Comparison of ENCODE assay signal across 10 cellular contexts in the genomic region with DNA sequence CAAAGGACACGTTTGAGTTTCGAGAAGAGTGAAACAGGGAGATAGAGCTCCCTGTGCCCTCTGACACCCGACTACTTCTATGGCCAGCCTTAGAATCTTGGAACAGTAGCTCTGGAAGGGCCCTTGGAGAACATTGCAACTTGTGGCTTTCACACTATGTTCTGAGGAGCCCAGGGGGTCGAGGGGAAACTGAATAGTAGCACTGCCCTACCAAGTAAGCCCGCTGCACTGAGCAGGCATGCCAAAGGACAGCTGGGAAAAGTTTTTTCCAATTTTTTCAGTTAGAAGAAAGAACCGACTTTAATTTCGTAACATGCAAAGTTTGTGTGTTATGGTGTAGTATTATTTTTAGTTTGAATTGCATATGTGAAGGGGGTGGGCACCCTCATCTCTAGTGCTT. TPM values are rescaled to one million over a fixed set of nuclear protein-coding genes. Genes with fewer than 3 reads are reported as not detected.
DNase-seq lines count a peak whose midpoint lies in the region; ATAC-seq, FAIRE-seq and TF ChIP-seq lines count a peak whose summit lies in the region.
"Had no signal": no experiment of that assay in that cellular context is flagged by ENCODE, and none has a peak within 500 bp of the region (broad histone marks: within the 10 kb centered on the region; RNA-seq: fewer than 3 reads in every experiment).

No MANE protein-coding gene starts in this region.

- no peaks in the 10 kb centered on the region for H3K9me3 ChIP-seq in CD8-positive, alpha-beta memory T cell (ENCODE audit: low read length)
- H3K9me3 ChIP-seq in GM12878 (replicated peaks; ENCODE audit: control insufficient read depth, insufficient read depth, low read length): peaks cover 4% of the 10 kb centered on the region; the same call in 2 of the 3 replicates
- no peaks in the 10 kb centered on the region for H3K9me3 ChIP-seq in naive thymus-derived CD4-positive, alpha-beta T cell (ENCODE audit: control insufficient read depth in 2 of 3, low read length in 3 of 3)
- H3K9me3 ChIP-seq: SJSA1 had no signal

- CTCF ChIA-PET in CD8-positive, alpha-beta memory T cell (lab: Charles Lee): interaction anchor here (0.9 to 5.1 kb wide), 7 partner anchors 8 to 88 kb away, joined by 3 to 25 read pairs (median 5); partner anchors contain the start of genes DCTN4, IRGM, RBM22 and SMIM3
- CTCF ChIA-PET in GM12878 (lab: Yijun Ruan, JAX): interaction anchor here (0.7 to 2.4 kb wide), 5 partner anchors 10 to 229 kb away, joined by 3 to 8 read pairs (median 6); partner anchors contain the start of genes IRGM and SMIM3
- CTCF ChIA-PET in naive thymus-derived CD4-positive, alpha-beta T cell (lab: Charles Lee): interaction anchor here (0.6 to 2.0 kb wide), 5 partner anchors 8 to 701 kb away, joined by 3 to 9 read pairs (median 5); partner anchors contain the start of genes IRGM and SMIM3

- no peak for TF ChIP-seq EP300 in GM12878 (IDR thresholded peaks at IDR 0.05; ENCODE audit: borderline replicate concordance in 1 of 2, control insufficient read depth in 1 of 2, low read depth in 2 of 2, low read length in 2 of 2)

- H3K27me3 Mint-ChIP-seq in CD8-positive, alpha-beta memory T cell: no peaks in the 10 kb centered on the region
- H3K27me3 Mint-ChIP-seq in naive thymus-derived CD4-positive, alpha-beta T cell: no peaks in the 10 kb centered on the region

- no peak for TF ChIP-seq CTCF in GM12878 (IDR thresholded peaks at IDR 0.05 in 2 of 3, conservative IDR thresholded peaks at IDR 0.05 in 1 of 3; ENCODE audit: control insufficient read depth in 2 of 3, extremely low read depth in 1 of 3, insufficient read depth in 1 of 3, low read depth in 3 of 3, low read length in 3 of 3)
- no peak for TF ChIP-seq CTCF in coronary artery (IDR thresholded peaks at IDR 0.05)
- TF ChIP-seq CTCF in lower leg skin (IDR thresholded peaks at IDR 0.05): no peak

- WGBS in GM12878 (ENCODE audit: insufficient coverage, insufficient replicate concordance, low lambda C conversion rate, missing lambda C conversion rate): 61% methylated on average over 6 of the region's 7 CpGs
- 77 to 80% methylated on average over 7 of the region's 7 CpGs for WGBS in lower leg skin, 2 donors

- H3K9me3 Mint-ChIP-seq in CD8-positive, alpha-beta memory T cell: no peaks in the 10 kb centered on the region
- H3K9me3 Mint-ChIP-seq in naive thymus-derived CD4-positive, alpha-beta T cell: peaks cover 0 to 11% (median 0%) of the 10 kb centered on the region in 11 donors

- no peak for TF ChIP-seq POLR2A in GM12878 (IDR thresholded peaks at IDR 0.05; ENCODE audit: low read depth, low read length)
- TF ChIP-seq POLR2A in lower leg skin (IDR thresholded peaks at IDR 0.05): no peak

- H3K4me1 ChIP-seq in CD8-positive, alpha-beta memory T cell (ENCODE audit: insufficient read depth, low read length): peaks cover 29% of the 10 kb centered on the region
- peaks cover 22% of the 10 kb centered on the region for H3K4me1 ChIP-seq in GM12878 (ENCODE audit: control insufficient read depth, insufficient read depth, low read length)
- H3K4me1 ChIP-seq in naive thymus-derived CD4-positive, alpha-beta T cell (ENCODE audit: control insufficient read depth in 2 of 2, insufficient read depth in 2 of 2, low read length in 2 of 2): peaks cover 0 to 16% of the 10 kb centered on the region in 2 donors

- DNase-seq in CD8-positive, alpha-beta memory T cell: no peak
- peak; percentile 42 for DNase-seq in LHCN-M2 (ENCODE audit: low read depth)
- no peak for DNase-seq in GM12878 (ENCODE audit: low read depth, low spot score)
- no peak for DNase-seq in naive thymus-derived CD4-positive, alpha-beta T cell
- DNase-seq in coronary artery (ENCODE audit: low spot score): no peak
- no peak for DNase-seq in NCI-H187 (lab: John Stamatoyannopoulos, UW)
- DNase-seq in lower leg skin (ENCODE audit: low spot score in 2 of 2): no peak

- intact Hi-C loops in GM12878 (cut with micrococcal nuclease; ENCODE audit: unreplicated experiment) (loop anchor here (10.0 kb wide), 2 partner anchors 305 to 465 kb away; partner anchors contain the start of gene GM2A), lower leg skin (cut with DNase I; ENCODE audit: low total_unique reads) (no loop called here)
- intact Hi-C loops in naive thymus-derived CD4-positive, alpha-beta T cell (cut with micrococcal nuclease): no loop called here

- SMC1A ChIA-PET in GM12878 (lab: Charles Lee; ENCODE audit: uncharacterized antibody, unreplicated experiment): interaction anchor here (0.6 to 2.1 kb wide), 9 partner anchors 9 to 438 kb away, joined by 3 to 10 read pairs (median 3); partner anchors contain the start of gene SMIM3

- no peak overlapping the region for H3K27ac ChIP-seq in CD8-positive, alpha-beta memory T cell (ENCODE audit: low read depth, low read length)
- peak overlapping the region; percentile 60 for H3K27ac ChIP-seq in GM12878 (ENCODE audit: control insufficient read depth, insufficient read depth)
- H3K27ac ChIP-seq in naive thymus-derived CD4-positive, alpha-beta T cell (ENCODE audit: low read depth, low read length): no peak overlapping the region
- H3K27ac ChIP-seq in coronary artery: peak overlapping the region in 1 of 2 donors; percentile 74

- RAD21 ChIA-PET in GM12878 (lab: Charles Lee; ENCODE audit: unreplicated experiment): interaction anchor here (0.7 to 1.1 kb wide), 3 partner anchors 9 to 54 kb away, joined by 3 read pairs; partner anchors contain the start of gene SMIM3

- H3K4me1 Mint-ChIP-seq in CD8-positive, alpha-beta memory T cell: peaks cover 30 to 61% (median 41%) of the 10 kb centered on the region in 3 donors
- peaks cover 25 to 70% (median 61%) of the 10 kb centered on the region in 7 donors for H3K4me1 Mint-ChIP-seq in naive thymus-derived CD4-positive, alpha-beta T cell

- POLR2A ChIA-PET in CD8-positive, alpha-beta memory T cell (lab: Charles Lee): interaction anchor here (0.6 to 1.2 kb wide), 2 partner anchors 11 to 12 kb away, joined by 4 to 7 read pairs; partner anchors contain the start of gene SMIM3
- POLR2A ChIA-PET in GM12878 (lab: Charles Lee): interaction anchor here (1.5 to 1.9 kb wide), 2 partner anchors 10 to 88 kb away, joined by 4 to 5 read pairs; partner anchors contain the start of gene RBM22
- POLR2A ChIA-PET in naive thymus-derived CD4-positive, alpha-beta T cell (lab: Charles Lee): interaction anchor here (0.8 to 2.7 kb wide), 5 partner anchors 10 to 340 kb away, joined by 3 to 12 read pairs (median 9); partner anchors contain the start of genes DCTN4, IRGM, RBM22 and RPS14

- no peak for FAIRE-seq in GM12878 (lab: Jason Lieb, UNC)
- FAIRE-seq: colon had no signal

- BruUV-seq in GM12878 (replicated peaks; lab: Mats Ljungman, UMichigan): no TSS peak

- H3K36me3 ChIP-seq in CD8-positive, alpha-beta memory T cell (ENCODE audit: insufficient read depth, low read length): no peaks in the 10 kb centered on the region
- H3K36me3 ChIP-seq in GM12878 (ENCODE audit: control insufficient read depth in 2 of 2, insufficient read depth in 2 of 2, low read length in 1 of 2): no peaks in the 10 kb centered on the region
- H3K36me3 ChIP-seq in naive thymus-derived CD4-positive, alpha-beta T cell (ENCODE audit: control insufficient read depth in 2 of 3, insufficient read depth in 3 of 3, low read length in 3 of 3): no peaks in the 10 kb centered on the region
- H3K36me3 ChIP-seq: SJSA1 had no signal

- H4K20me1 ChIP-seq in GM12878 (ENCODE audit: control insufficient read depth, insufficient read depth): no peaks in the 10 kb centered on the region

- peak overlapping the region in 1 of 7 donors; percentile 35 for H3K4me3 Mint-ChIP-seq in CD8-positive, alpha-beta memory T cell
- H3K4me3 Mint-ChIP-seq in naive thymus-derived CD4-positive, alpha-beta T cell: peak overlapping the region in 9 of 10 donors; percentile 46 to 77 (median 65)

- H3K27ac Mint-ChIP-seq in CD8-positive, alpha-beta memory T cell: peak overlapping the region in 6 of 8 donors; percentile 18 to 82 (median 68)
- H3K27ac Mint-ChIP-seq in naive thymus-derived CD4-positive, alpha-beta T cell: peak overlapping the region in 7 of 9 donors; percentile 63 to 95 (median 84)

- peak overlapping the region; percentile 29; the same call in 1 of the 2 replicates for H2AFZ ChIP-seq in GM12878 (ENCODE audit: control insufficient read depth, low read depth, low read length)

- no peak overlapping the region for H3K9ac ChIP-seq in GM12878 (ENCODE audit: control insufficient read depth, insufficient read depth, low read length)

- H3K4me2 ChIP-seq in GM12878 (ENCODE audit: control insufficient read depth, insufficient read depth): peak overlapping the region; percentile 95

- H3K79me2 ChIP-seq in GM12878 (ENCODE audit: control insufficient read depth, insufficient read depth, low read length): peaks cover 45% of the 10 kb centered on the region

- no peak overlapping the region for H3K4me3 ChIP-seq in CD8-positive, alpha-beta memory T cell (ENCODE audit: low read length)
- H3K4me3 ChIP-seq in GM12878: 0 out of 2 replicates have a peak overlapping the region, but pooled peaks have one; percentile 31
- no peak overlapping the region for H3K4me3 ChIP-seq in naive thymus-derived CD4-positive, alpha-beta T cell (ENCODE audit: low read length)
- no peak overlapping the region for H3K4me3 ChIP-seq in coronary artery
- H3K4me3 ChIP-seq in lower leg skin (ENCODE audit: low read depth, poor library complexity, severe bottlenecking): no peak overlapping the region
- H3K4me3 ChIP-seq: SJSA1 had no signal

- ATAC-seq in GM12878 (no peak), HG03095 (IDR thresholded peaks at IDR 0.05; ENCODE audit: unreplicated experiment) (no peak)
- ATAC-seq in naive thymus-derived CD4-positive, alpha-beta T cell: no peak

- in situ Hi-C loops in GM12878 (cut with MboI): no loop called here

- no peak for TF ChIP-seq RAD21 in GM12878 (IDR thresholded peaks at IDR 0.05; ENCODE audit: insufficient read depth, low read depth, low read length)

- no peaks in the 10 kb centered on the region for H3K27me3 ChIP-seq in CD8-positive, alpha-beta memory T cell (ENCODE audit: insufficient read depth, low read length, poor library complexity, severe bottlenecking)
- H3K27me3 ChIP-seq in GM12878 (replicated peaks in 1 of 2; ENCODE audit: control insufficient read depth in 2 of 2, insufficient read depth in 2 of 2, low read length in 1 of 2): no peaks in the 10 kb centered on the region
- H3K27me3 ChIP-seq in naive thymus-derived CD4-positive, alpha-beta T cell (ENCODE audit: control insufficient read depth in 2 of 2, insufficient read depth in 2 of 2, low read length in 2 of 2): no peaks in the 10 kb centered on the region
- H3K27me3 ChIP-seq: SJSA1 had no signal

- H3K36me3 Mint-ChIP-seq in CD8-positive, alpha-beta memory T cell: peaks cover 0 to 8% (median 0%) of the 10 kb centered on the region in 3 donors
- H3K36me3 Mint-ChIP-seq in naive thymus-derived CD4-positive, alpha-beta T cell: peaks cover 0 to 38% (median 2%) of the 10 kb centered on the region in 5 donors

RNA-seq across cellular contexts. Expression of gene SMIM3, which starts 10.9 kb away (rescaled TPM):
- 10 to 100 TPM; 11.8 to 12.7 TPM for total RNA-seq in CD8-positive, alpha-beta memory T cell
- polyA plus RNA-seq in CD8-positive, alpha-beta memory T cell: 20.8 TPM
- total RNA-seq in LHCN-M2 (2014; rRNA removed) (234 and 236 TPM in 2 replicates), GM12878 (2014; rRNA removed) (9.9 and 11.8 TPM in 2 replicates), GM12878 (2014; rRNA removed; fragmentation: Illumina TruSeq; extraction: Trizol) (7.3 and 7.7 TPM in 2 replicates), GM12878 (2021) (6.9 and 8.4 TPM in 2 replicates), lower leg skin (10 to 100 TPM in 2 of 4 donors, 1 to 10 TPM in 2; 6.2 to 17.6 (median 9.2) TPM)
- 78.6 TPM for polyA plus RNA-seq in LHCN-M2 (2012)
- 2.9 and 3.0 TPM in 2 replicates for total RNA-seq in GM12878 (2013; cell fraction: nucleolus; rRNA removed)
- polyA plus RNA-seq in GM12878 (2011; ENCODE audit: low read depth): 19.7 TPM
- polyA plus RNA-seq in GM12878 (2011; rRNA removed) (1.0 TPM in 2 replicates), GM12878 (2014; fragmentation: Illumina TruSeq; extraction: Trizol) (6.9 and 10.7 TPM in 2 replicates), GM12878 (2014; fragmentation: Nextera tagmentation; extraction: Ambion mirVana) (1 to 10 TPM; 1.4 to 5.2 TPM), GM12878 (2014; rRNA removed) (7.7 and 8.7 TPM in 2 replicates), GM12878 (2016; fragmentation: Nextera tagmentation; extraction: Ambion mirVana) (10 to 100 TPM; 11.1 to 14.3 TPM)
- 1.3 and 1.8 TPM in 2 replicates for polyA plus RNA-seq in GM12878 (2011; cell fraction: cytosol; rRNA removed)
- polyA plus RNA-seq in GM12878 (2011; cell fraction: nucleus; rRNA removed): 0.46 and 0.53 TPM in 2 replicates
- 13.1 and 21.5 TPM in 2 replicates for polyA plus RNA-seq in GM12878 (2012)
- polyA minus RNA-seq in GM12878 (2011; rRNA and poly(A)+ RNA removed): 0.21 and 0.44 TPM in 2 replicates
- not detected in 2 replicates for polyA minus RNA-seq in GM12878 (2011; cell fraction: cytosol; rRNA and poly(A)+ RNA removed)
- 0.24 and 0.29 TPM in 2 replicates for polyA minus RNA-seq in GM12878 (2011; cell fraction: nucleus; rRNA and poly(A)+ RNA removed)
- total RNA-seq in naive thymus-derived CD4-positive, alpha-beta T cell: 10 to 100 TPM in 1 of 5 experiments, 1 to 10 TPM in 4; 5.2 to 17.9 (median 7.9) TPM
- polyA plus RNA-seq in naive thymus-derived CD4-positive, alpha-beta T cell: 10 to 100 TPM; 11.3 to 16.6 TPM

RNA-seq across cellular contexts. Expression of gene DCTN4, which starts 30.6 kb away (rescaled TPM):
- 10 to 100 TPM; 37.0 to 39.6 TPM for total RNA-seq in CD8-positive, alpha-beta memory T cell
- polyA plus RNA-seq in CD8-positive, alpha-beta memory T cell: 10.4 TPM
- 92.2 and 103 TPM in 2 replicates for total RNA-seq in LHCN-M2 (2014; rRNA removed)
- polyA plus RNA-seq in LHCN-M2 (2012): 27.9 TPM
- 76.3 and 86.3 TPM in 2 replicates for total RNA-seq in GM12878 (2013; cell fraction: nucleolus; rRNA removed)
- 17.9 and 24.1 TPM in 2 replicates for total RNA-seq in GM12878 (2014; rRNA removed)
- 20.9 and 21.3 TPM in 2 replicates for total RNA-seq in GM12878 (2014; rRNA removed; fragmentation: Illumina TruSeq; extraction: Trizol)
- 26.6 and 27.8 TPM in 2 replicates for total RNA-seq in GM12878 (2021)
- polyA plus RNA-seq in GM12878 (2011; ENCODE audit: low read depth): 17.1 TPM
- polyA plus RNA-seq in GM12878 (2011; rRNA removed): 26.2 and 30.7 TPM in 2 replicates
- 21.7 and 23.9 TPM in 2 replicates for polyA plus RNA-seq in GM12878 (2011; cell fraction: cytosol; rRNA removed)
- 31.0 and 37.4 TPM in 2 replicates for polyA plus RNA-seq in GM12878 (2011; cell fraction: nucleus; rRNA removed)
- 14.7 and 16.7 TPM in 2 replicates for polyA plus RNA-seq in GM12878 (2012)
- 25.1 and 29.5 TPM in 2 replicates for polyA plus RNA-seq in GM12878 (2014; fragmentation: Illumina TruSeq; extraction: Trizol)
- polyA plus RNA-seq in GM12878 (2014; fragmentation: Nextera tagmentation; extraction: Ambion mirVana): 1 to 10 TPM; 7.6 to 8.5 TPM
- polyA plus RNA-seq in GM12878 (2014; rRNA removed): 14.0 and 17.5 TPM in 2 replicates
- polyA plus RNA-seq in GM12878 (2016; fragmentation: Nextera tagmentation; extraction: Ambion mirVana): 10 to 100 TPM; 16.6 to 18.1 TPM
- 33.7 and 34.8 TPM in 2 replicates for polyA minus RNA-seq in GM12878 (2011; rRNA and poly(A)+ RNA removed)
- polyA minus RNA-seq in GM12878 (2011; cell fraction: cytosol; rRNA and poly(A)+ RNA removed): 10.0 and 14.1 TPM in 2 replicates
- polyA minus RNA-seq in GM12878 (2011; cell fraction: nucleus; rRNA and poly(A)+ RNA removed): 26.1 and 42.6 TPM in 2 replicates
- total RNA-seq in naive thymus-derived CD4-positive, alpha-beta T cell: 10 to 100 TPM; 42.4 to 88.2 (median 46.9) TPM
- polyA plus RNA-seq in naive thymus-derived CD4-positive, alpha-beta T cell: 10 to 100 TPM in 1 of 2 donors, 1 to 10 TPM in 1; 9.5 to 10.5 TPM
- 10 to 100 TPM; 50.1 to 73.1 (median 57.5) TPM for total RNA-seq in lower leg skin

RNA-seq across cellular contexts. Expression of gene IRGM, which starts 56.9 kb away (rescaled TPM):
- total RNA-seq in CD8-positive, alpha-beta memory T cell: 1 to 10 TPM in 1 of 2 experiments, under 1 TPM in 1; 0.53 to 1.1 TPM
- polyA plus RNA-seq in CD8-positive, alpha-beta memory T cell: 4.0 TPM
- total RNA-seq in LHCN-M2 (2014; rRNA removed) (0.57 TPM in 1 of 2 replicates, not detected in the other), GM12878 (2014; rRNA removed) (0.28 and 0.60 TPM in 2 replicates), GM12878 (2014; rRNA removed; fragmentation: Illumina TruSeq; extraction: Trizol) (0.31 and 0.32 TPM in 2 replicates), GM12878 (2021) (0.38 TPM in 1 of 2 replicates, not detected in the other), lower leg skin (under 1 TPM in 1 of 4 donors, not detected in 3; 0.19 TPM)
- polyA plus RNA-seq in LHCN-M2 (2012): not detected
- 0.81 and 1.7 TPM in 2 replicates for total RNA-seq in GM12878 (2013; cell fraction: nucleolus; rRNA removed)
- polyA plus RNA-seq in GM12878 (2011; ENCODE audit: low read depth): 0.54 TPM
- polyA plus RNA-seq in GM12878 (2011; rRNA removed) (0.22 and 0.23 TPM in 2 replicates), GM12878 (2014; fragmentation: Illumina TruSeq; extraction: Trizol) (0.14 and 0.25 TPM in 2 replicates), GM12878 (2014; fragmentation: Nextera tagmentation; extraction: Ambion mirVana) (under 1 TPM; 0.11 to 0.24 TPM), GM12878 (2014; rRNA removed) (0.15 TPM in 1 of 2 replicates, not detected in the other), GM12878 (2016; fragmentation: Nextera tagmentation; extraction: Ambion mirVana) (under 1 TPM in 1 of 2 experiments, not detected in 1; 0.30 TPM)
- polyA plus RNA-seq in GM12878 (2011; cell fraction: cytosol; rRNA removed): 0.16 and 0.23 TPM in 2 replicates
- polyA plus RNA-seq in GM12878 (2011; cell fraction: nucleus; rRNA removed): 0.76 and 0.84 TPM in 2 replicates
- polyA plus RNA-seq in GM12878 (2012): 0.22 and 0.42 TPM in 2 replicates
- 0.51 and 1.1 TPM in 2 replicates for polyA minus RNA-seq in GM12878 (2011; rRNA and poly(A)+ RNA removed)
- not detected in 2 replicates for polyA minus RNA-seq in GM12878 (2011; cell fraction: cytosol; rRNA and poly(A)+ RNA removed)
- polyA minus RNA-seq in GM12878 (2011; cell fraction: nucleus; rRNA and poly(A)+ RNA removed): 1.1 and 2.3 TPM in 2 replicates
- 1 to 10 TPM; 1.1 to 3.6 (median 2.7) TPM for total RNA-seq in naive thymus-derived CD4-positive, alpha-beta T cell
- polyA plus RNA-seq in naive thymus-derived CD4-positive, alpha-beta T cell: 1 to 10 TPM; 1.2 to 1.5 TPM
- total RNA-seq: SJSA1 had no signal

Comparison
In these comparisons a context has a peak if more than half of its experiments do, and no peak if none do; other contexts are left out.
1. RNA of gene SMIM3, which starts 10.9 kb away (total RNA-seq): 234 to 236 TPM in LHCN-M2; 11.8 to 12.7 TPM in CD8-positive, alpha-beta memory T cell, 6.2 to 17.6 TPM in lower leg skin, 5.2 to 17.9 TPM in naive thymus-derived CD4-positive, alpha-beta T cell and 2.9 to 11.8 TPM in GM12878; every median in the first group is over 10 times any median in the second.